Comparison of ENCODE assay signal across 8 cellular contexts in the genomic region with DNA sequence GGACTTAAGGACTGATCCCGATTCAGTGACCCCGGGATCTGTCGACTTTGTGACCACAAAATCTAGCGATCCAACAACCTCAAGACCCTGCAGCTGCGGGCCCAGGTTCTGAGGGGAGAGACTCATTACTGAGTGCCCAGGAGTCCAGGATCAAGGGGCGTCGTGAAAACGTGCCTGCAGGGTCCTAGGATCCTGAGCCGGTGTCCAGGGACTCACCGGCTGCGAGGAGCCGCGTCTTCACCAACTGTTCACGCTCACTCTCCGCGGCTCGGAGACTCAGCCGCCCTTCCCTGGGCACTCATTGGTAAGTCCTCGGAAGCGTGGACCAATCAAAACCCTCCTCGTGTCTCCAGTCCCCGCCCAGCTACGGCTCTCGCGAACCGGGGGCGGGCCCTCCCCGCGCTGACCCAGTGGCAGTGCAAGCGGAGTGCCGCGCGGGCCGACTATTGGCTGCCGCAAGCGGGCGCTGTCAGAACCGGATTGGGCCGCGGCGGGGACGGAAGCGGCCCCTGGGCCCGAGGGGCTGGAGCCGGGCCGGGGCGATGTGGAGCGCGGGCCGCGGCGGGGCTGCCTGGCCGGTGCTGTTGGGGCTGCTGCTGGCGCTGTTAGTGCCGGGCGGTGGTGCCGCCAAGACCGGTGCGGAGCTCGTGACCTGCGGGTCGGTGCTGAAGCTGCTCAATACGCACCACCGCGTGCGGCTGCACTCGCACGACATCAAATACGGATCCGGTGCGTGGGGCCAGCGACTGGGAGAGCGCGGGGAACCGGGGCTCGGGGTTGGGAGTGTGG. TPM values are rescaled to one million over a fixed set of nuclear protein-coding genes. Genes with fewer than 3 reads are reported as not detected.
DNase-seq lines count a peak whose midpoint lies in the region; ATAC-seq, FAIRE-seq and TF ChIP-seq lines count a peak whose summit lies in the region.

TSS of gene SDF2L1 (plus strand) at position 508 of the 789 bp plus-strand sequence. CDS start at position 543, 35 bp downstream.

- POLR2A ChIA-PET in OCI-LY7 (lab: Charles Lee), result interaction anchor here (0.5 to 2.9 kb wide), 10 partner anchors 9 to 405 kb away, joined by 3 to 17 read pairs (median 4); partner anchors contain the start of genes CCDC116 and YDJC
- POLR2A ChIA-PET in endothelial cell of umbilical vein (lab: Charles Lee), result interaction anchor here (0.7 to 1.4 kb wide), 3 partner anchors 11 to 778 kb away, joined by 4 to 9 read pairs (median 6); no protein-coding TSS in a partner anchor

- FAIRE-seq in endothelial cell of umbilical vein (lab: Jason Lieb, UNC), result peak; percentile 97

- dilution Hi-C loops in endothelial cell of umbilical vein (cut with MboI; ENCODE audit: extremely low pct_ligation_motif_present, low sequenced_read_pairs), result no loop called here

- H3K9me3 ChIP-seq in OCI-LY7 (ENCODE audit: low read length) (no peaks in the 10 kb centered on the region), endothelial cell of umbilical vein (replicated peaks; ENCODE audit: control insufficient read depth, insufficient read depth, low read length) (no peaks in the 10 kb centered on the region)

- H3K36me3 Mint-ChIP-seq in IgD-negative memory B cell, result peaks cover 3% of the 10 kb centered on the region

- H2AFZ ChIP-seq in OCI-LY7 (ENCODE audit: low read length) (peak within 1 kb of the TSS; percentile 89; the same call in 1 of the 2 replicates), endothelial cell of umbilical vein (ENCODE audit: low read depth, low read length) (peak within 1 kb of the TSS; percentile 79)

- H3K79me2 ChIP-seq in OCI-LY7 (ENCODE audit: insufficient read depth, low read depth, low read length), result no peaks in the 10 kb centered on the region; the same call in 1 of the 2 replicates
- H3K79me2 ChIP-seq in endothelial cell of umbilical vein (ENCODE audit: control insufficient read depth, insufficient read depth, low read length), result peaks cover 17% of the 10 kb centered on the region

- H4K20me1 ChIP-seq in OCI-LY7 (ENCODE audit: insufficient read depth, low read length), result no peaks in the 10 kb centered on the region
- no peaks in the 10 kb centered on the region for H4K20me1 ChIP-seq in endothelial cell of umbilical vein (replicated peaks; ENCODE audit: control insufficient read depth, extremely low read depth, insufficient read depth, low read length)

- peak; percentile 89 for ATAC-seq in GM21529 (IDR thresholded peaks at IDR 0.05; ENCODE audit: unreplicated experiment)

- no peak for TF ChIP-seq CTCF in OCI-LY7 (conservative IDR thresholded peaks at IDR 0.05; ENCODE audit: low read length)
- TF ChIP-seq CTCF in endothelial cell of umbilical vein (IDR thresholded peaks at IDR 0.05; ENCODE audit: extremely low read depth in 1 of 2, insufficient read depth in 1 of 2, low read depth in 1 of 2, low read length in 2 of 2), result peak in 1 of 2 donors; percentile 17

- peak within 1 kb of the TSS; percentile 97 for H3K4me2 ChIP-seq in OCI-LY7 (ENCODE audit: low read length)
- peak within 1 kb of the TSS; percentile 85 for H3K4me2 ChIP-seq in endothelial cell of umbilical vein (ENCODE audit: insufficient read depth, low read length)

- DNase-seq in DMS114 treated with DMSO at 0.1 percent for 48 hours (lab: John Stamatoyannopoulos, UW; ENCODE audit: unreplicated experiment), result peak; percentile 93
- peak; percentile 99 for DNase-seq in OCI-LY7 (ENCODE audit: low spot score)
- peak; percentile 98 for DNase-seq in activated CD8-positive, alpha-beta memory T cell treated with anti-CD3 and anti-CD28 coated beads, Interleukin-2, amount 50 U/mL, for 48 hours
- peak; percentile 99 for DNase-seq in endothelial cell of umbilical vein (ENCODE audit: low read depth, low spot score)
- peak; percentile 99 for DNase-seq in midbrain (lab: John Stamatoyannopoulos, UW)
- DNase-seq in stimulated activated CD8-positive, alpha-beta memory T cell treated with anti-CD3 and anti-CD28 coated beads, Interleukin-15, amount 100 ng/mL, for 48 hours (ENCODE audit: low read depth in 2 of 2), result peak; percentile 98

- H3K4me3 Mint-ChIP-seq in IgD-negative memory B cell, result peak within 1 kb of the TSS; percentile 84 to 96 (median 90)

- H3K4me1 ChIP-seq in OCI-LY7 (ENCODE audit: insufficient read depth, low read length, poor library complexity, severe bottlenecking) (peaks cover 19% of the 10 kb centered on the region), endothelial cell of umbilical vein (ENCODE audit: control insufficient read depth, extremely low read depth, insufficient read depth, low read length) (peaks cover 14% of the 10 kb centered on the region)

- peak; percentile 83 for TF ChIP-seq POLR2A in endothelial cell of umbilical vein (IDR thresholded peaks at IDR 0.05; ENCODE audit: low read depth, low read length)

- peaks cover 4% of the 10 kb centered on the region for H3K27me3 Mint-ChIP-seq in IgD-negative memory B cell

- H3K9ac ChIP-seq in endothelial cell of umbilical vein (replicated peaks; ENCODE audit: extremely low read depth, insufficient read depth, low read length), result peak within 1 kb of the TSS; percentile 86

- BruUV-seq in OCI-LY7 (replicated peaks; lab: Mats Ljungman, UMichigan) (no TSS peak), endothelial cell of umbilical vein (replicated peaks; lab: Mats Ljungman, UMichigan) (no TSS peak)

- CTCF ChIA-PET in OCI-LY7 (lab: Charles Lee; ENCODE audit: unreplicated experiment) (interaction anchor here (0.6 to 2.4 kb wide), 7 partner anchors 10 to 1132 kb away, joined by 3 to 18 read pairs (median 3); partner anchors contain the start of genes CCDC116, PPIL2 and YDJC), endothelial cell of umbilical vein (lab: Charles Lee) (interaction anchor here (0.8 to 3.5 kb wide), 16 partner anchors 9 to 756 kb away, joined by 3 to 41 read pairs (median 4); partner anchors contain the start of genes CCDC116, PPM1F and YDJC)

- no peaks in the 10 kb centered on the region for H3K9me3 Mint-ChIP-seq in IgD-negative memory B cell

- peak within 1 kb of the TSS; percentile 35 for H3K27ac ChIP-seq in OCI-LY7 (ENCODE audit: low read depth, low read length, poor library complexity, severe bottlenecking)
- H3K27ac ChIP-seq in endothelial cell of umbilical vein (ENCODE audit: insufficient read depth, low read depth, low read length), result peak within 1 kb of the TSS; percentile 56

- peak within 1 kb of the TSS; percentile 82 to 94 (median 84) for H3K27ac Mint-ChIP-seq in IgD-negative memory B cell

- H3K36me3 ChIP-seq in OCI-LY7 (ENCODE audit: insufficient read depth, low read length), result peaks cover 18% of the 10 kb centered on the region; the same call in 1 of the 2 replicates
- H3K36me3 ChIP-seq in endothelial cell of umbilical vein (ENCODE audit: control insufficient read depth in 2 of 2, extremely low read depth in 1 of 2, insufficient read depth in 2 of 2, low read length in 2 of 2), result peaks cover 3 to 8% of the 10 kb centered on the region in 2 experiments

- H3K4me1 Mint-ChIP-seq in IgD-negative memory B cell, result peaks cover 18 to 25% (median 23%) of the 10 kb centered on the region in 3 donors

- H3K27me3 ChIP-seq in endothelial cell of umbilical vein (ENCODE audit: control insufficient read depth in 2 of 2, insufficient read depth in 2 of 2, low read length in 2 of 2), result no peaks in the 10 kb centered on the region

- H3K4me3 ChIP-seq in OCI-LY7 (ENCODE audit: low read depth, low read length, poor library complexity, severe bottlenecking) (peak within 1 kb of the TSS; percentile 83), endothelial cell of umbilical vein (replicated peaks in 1 of 3; ENCODE audit: insufficient read depth in 1 of 3, low read depth in 1 of 3, low read length in 3 of 3) (peak within 1 kb of the TSS; percentile 57 to 81 (median 58))

- intact Hi-C loops in OCI-LY7 (cut with micrococcal nuclease; ENCODE audit: unreplicated experiment) (loop anchor here (1.0 kb wide), 1 partner anchor 13 kb away; no protein-coding TSS in a partner anchor), endothelial cell of umbilical vein (cut with micrococcal nuclease) (no loop called here)

- H3K9me1 ChIP-seq in endothelial cell of umbilical vein (replicated peaks; ENCODE audit: control insufficient read depth, extremely low read depth, insufficient read depth, low read length), result no peaks in the 10 kb centered on the region

- no peaks in the 10 kb centered on the region for H3K9me2 ChIP-seq in OCI-LY7 (ENCODE audit: insufficient read depth, low read length)

TF ChIP-seq in endothelial cell of umbilical vein, 7 proteins besides CTCF, POLR2A, EP300 and RAD21:
- TF ChIP-seq EZH2 (IDR thresholded peaks at IDR 0.05; ENCODE audit: borderline replicate concordance, low read depth, low read length, severe bottlenecking) (no peak), POLR2AphosphoS5 (IDR thresholded peaks at IDR 0.05; ENCODE audit: insufficient read depth, low read depth, low read length) (peak; percentile 78)
- TF ChIP-seq, protein P1, sequence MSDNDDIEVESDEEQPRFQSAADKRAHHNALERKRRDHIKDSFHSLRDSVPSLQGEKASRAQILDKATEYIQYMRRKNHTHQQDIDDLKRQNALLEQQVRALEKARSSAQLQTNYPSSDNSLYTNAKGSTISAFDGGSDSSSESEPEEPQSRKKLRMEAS (IDR thresholded peaks at IDR 0.05; ENCODE audit: insufficient read depth, insufficient read length), result peak; percentile 40
TF ChIP-seq in endothelial cell of umbilical vein: peak in this region for 2.

RNA-seq across cellular contexts. Expression of gene SDF2L1, which starts in this region (rescaled TPM):
- 61.5 TPM for polyA plus RNA-seq in IgD-negative memory B cell
- total RNA-seq in OCI-LY7 (2014; rRNA removed; shearing (Covaris generic)), result 66.8 and 89.1 TPM in 2 replicates
- total RNA-seq in OCI-LY7 (2022), result 39.6 and 60.5 TPM in 2 replicates
- 66.7 and 75.1 TPM in 2 replicates for total RNA-seq in endothelial cell of umbilical vein
- polyA plus RNA-seq in endothelial cell of umbilical vein, result 79.5 and 111 TPM in 2 replicates
- 55.0 and 70.5 TPM in 2 replicates for polyA plus RNA-seq in endothelial cell of umbilical vein (2011; cell fraction: cytosol; rRNA removed)
- 19.9 and 24.7 TPM in 2 replicates for polyA plus RNA-seq in endothelial cell of umbilical vein (2011; cell fraction: nucleus; rRNA removed)
- polyA plus RNA-seq in endothelial cell of umbilical vein (2012), result 49.8 and 57.5 TPM in 2 replicates
- 22.9 and 30.2 TPM in 2 replicates for polyA minus RNA-seq in endothelial cell of umbilical vein
- 26.1 TPM for polyA minus RNA-seq in endothelial cell of umbilical vein (2011; cell fraction: cytosol; rRNA and poly(A)+ RNA removed)
- 8.0 and 9.9 TPM in 2 replicates for polyA minus RNA-seq in endothelial cell of umbilical vein (2011; cell fraction: nucleus; rRNA and poly(A)+ RNA removed)

Comparison
In these comparisons a context has a peak if more than half of its experiments do, and no peak if none do; other contexts are left out.
1. Peak in every context shown above with its lines: DNase-seq, ATAC-seq, H3K4me3 ChIP-seq and H3K27ac ChIP-seq.